ENCODE assay signal across 8 cellular contexts in genomic region chr1:241519308-241520079, GRCh38. TPM values are rescaled to one million over a fixed set of nuclear protein-coding genes. Genes with fewer than 3 reads are reported as not detected.
A peak's percentile ranks its signal among the peaks of the same experiment; 100 is the strongest.
DNase-seq lines count a peak whose midpoint lies in the region; ATAC-seq, FAIRE-seq and TF ChIP-seq lines count a peak whose summit lies in the region.

Gene FH, minus strand, starts transcription at chr1:241519755. Its CDS starts 33 bp downstream, at chr1:241519722.

- H4K20me1 ChIP-seq in Loucy (ENCODE audit: insufficient read depth, low read length, poor library complexity, severe bottlenecking) = peaks cover 24% of the 10 kb centered on the region

- no peaks in the 10 kb centered on the region for H3K9me3 Mint-ChIP-seq in natural killer cell treated with Interleukin-12 subunit alpha and Interleukin-12 subunit beta and Interleukin-15 and Interleukin-18, amount 100 ng/mL, for 72 hours

- peak; percentile 99 for ATAC-seq in natural killer cell treated with Interleukin-12 subunit alpha and Interleukin-12 subunit beta and Interleukin-15 and Interleukin-18, amount 100 ng/mL, for 72 hours
- peak; percentile 98 for ATAC-seq in stimulated activated naive CD8-positive, alpha-beta T cell treated with anti-CD3 and anti-CD28 coated beads, Interleukin-15, Interleukin-2, amounts not matched to agents 100 U/mL and 50 U/mL, for 24 hours

- DNase-seq in EL = peak; percentile 99
- DNase-seq in H54 (ENCODE audit: insufficient read length, low spot score) = peak; percentile 65
- peak; percentile 90 for DNase-seq in activated T-helper 9 cell treated with anti-CD3 and anti-CD28 coated beads, Interleukin-2, amount 50 U/mL, for 16 hours (ENCODE audit: low read depth)
- peak; percentile 98 for DNase-seq in fibroblast of pulmonary artery (ENCODE audit: low read depth)
- peak; percentile 95 for DNase-seq in natural killer cell treated with Interleukin-12 subunit alpha and Interleukin-12 subunit beta and Interleukin-15 and Interleukin-18, amount 100 ng/mL, for 72 hours (ENCODE audit: low spot score)
- DNase-seq in stimulated activated naive CD8-positive, alpha-beta T cell treated with anti-CD3 and anti-CD28 coated beads, Interleukin-15, Interleukin-2, amounts not matched to agents 100 U/mL and 50 U/mL, for 24 hours = peak; percentile 91

- H3K9me3 ChIP-seq in Loucy (ENCODE audit: insufficient read depth, low read depth, low read length) = no peaks in the 10 kb centered on the region

- peaks cover 15% of the 10 kb centered on the region for H3K4me1 ChIP-seq in Loucy (ENCODE audit: insufficient read depth, low read length, poor library complexity, severe bottlenecking)

- peak within 1 kb of the TSS in 1 of 2 donors; percentile 70 for H3K27ac Mint-ChIP-seq in natural killer cell treated with Interleukin-12 subunit alpha and Interleukin-12 subunit beta and Interleukin-15 and Interleukin-18, amount 100 ng/mL, for 72 hours

- H3K27me3 ChIP-seq in Loucy (ENCODE audit: insufficient read depth, low read length, poor library complexity, severe bottlenecking) = peaks cover 35% of the 10 kb centered on the region

- H3K4me1 Mint-ChIP-seq in natural killer cell treated with Interleukin-12 subunit alpha and Interleukin-12 subunit beta and Interleukin-15 and Interleukin-18, amount 100 ng/mL, for 72 hours (ENCODE audit: low read depth in 2 of 2) = peaks cover 2 to 7% of the 10 kb centered on the region in 2 donors

- H3K36me3 Mint-ChIP-seq in natural killer cell treated with Interleukin-12 subunit alpha and Interleukin-12 subunit beta and Interleukin-15 and Interleukin-18, amount 100 ng/mL, for 72 hours = peaks cover 6% of the 10 kb centered on the region

- H3K4me3 ChIP-seq in Loucy (ENCODE audit: low read length, poor library complexity, severe bottlenecking) (peak within 1 kb of the TSS; percentile 89), fibroblast of pulmonary artery (replicated peaks; ENCODE audit: low read depth, low read length) (peak within 1 kb of the TSS; percentile 79)

- H3K9ac ChIP-seq in Loucy (ENCODE audit: low read depth, low read length, poor library complexity, severe bottlenecking) = peak within 1 kb of the TSS; percentile 79

- H3K79me2 ChIP-seq in Loucy (ENCODE audit: insufficient read depth, low read length) = peaks cover 38% of the 10 kb centered on the region

- peak within 1 kb of the TSS; percentile 91 for H2AFZ ChIP-seq in Loucy (ENCODE audit: low read length)

- FAIRE-seq in H54 (lab: Jason Lieb, UNC) = peak; percentile 96

- H3K4me2 ChIP-seq in Loucy (ENCODE audit: low read depth, low read length, poor library complexity, severe bottlenecking) = peak within 1 kb of the TSS; percentile 92

- H3K4me3 Mint-ChIP-seq in natural killer cell treated with Interleukin-12 subunit alpha and Interleukin-12 subunit beta and Interleukin-15 and Interleukin-18, amount 100 ng/mL, for 72 hours = peak within 1 kb of the TSS; percentile 93

- no peaks in the 10 kb centered on the region for H3F3A ChIP-seq in Loucy (ENCODE audit: low read depth)

- no peaks in the 10 kb centered on the region for H3K36me3 ChIP-seq in Loucy (ENCODE audit: insufficient read depth, low read length)

- no peaks in the 10 kb centered on the region for H3K9me2 ChIP-seq in Loucy (replicated peaks; ENCODE audit: low read depth, low read length)

- TF ChIP-seq POLR2A in H54 (IDR thresholded peaks at IDR 0.05; ENCODE audit: low read depth, low read length) (peak; percentile 98), Raji (IDR thresholded peaks at IDR 0.05; ENCODE audit: insufficient read depth, low read depth, low read length) (peak; percentile 95)

- H3K27me3 Mint-ChIP-seq in natural killer cell treated with Interleukin-12 subunit alpha and Interleukin-12 subunit beta and Interleukin-15 and Interleukin-18, amount 100 ng/mL, for 72 hours = peaks cover 20 to 35% of the 10 kb centered on the region in 2 donors

- TF ChIP-seq CTCF in Loucy (conservative IDR thresholded peaks at IDR 0.05; ENCODE audit: low read length) (no peak), fibroblast of pulmonary artery (IDR thresholded peaks at IDR 0.05; ENCODE audit: low read length, missing control alignments) (no peak)

RNA-seq across cellular contexts. Expression of gene FH, which starts in this region (rescaled TPM):
- 10 to 100 TPM; 53.8 to 63.6 TPM for total RNA-seq in natural killer cell treated with Interleukin-12 subunit alpha and Interleukin-12 subunit beta and Interleukin-15 and Interleukin-18, amount 100 ng/mL, for 72 hours

Comparison
In these comparisons a context has a peak if more than half of its experiments do, and no peak if none do; other contexts are left out.
1. Peak in every context shown above with its lines: DNase-seq, ATAC-seq and H3K4me3 ChIP-seq.